ENCODE assay signal across 23 cellular contexts in genomic region chr2:14554829-14555580, GRCh38.
"Had no signal": no experiment of that assay in that cellular context is flagged by ENCODE, and none has a peak within 500 bp of the region (broad histone marks: within the 10 kb centered on the region; RNA-seq: fewer than 3 reads in every experiment).

No MANE protein-coding gene starts in this region.

- H3K27me3 Mint-ChIP-seq: activated CD4-positive, alpha-beta memory T cell treated with anti-CD3 and anti-CD28 coated beads, Interleukin-2, amount 10 ng/mL, durations not matched to agents 7 days and 5 days; activated T-cell treated with anti-CD3 and anti-CD28 coated beads, Interleukin-2, amount 50 U/mL, for 24 hours; dendritic cell treated with granulocyte-macrophage colony-stimulating factor and Interleukin-4, amounts not matched to agents 40 ng/mL and 50 ng/mL, for 4 days; stimulated activated memory B cell treated with anti-CD40 and anti-IgM and Interleukin-4, amounts not matched to agents 10 μg/mL and 1 μg/mL and 100 μg/mL, for 72 hours; T-cell had no signal

- H3K27me3 ChIP-seq: adrenal gland, breast epithelium, gastrocnemius medialis, ovary, spleen, testis had no signal

- H3K36me3 ChIP-seq: adrenal gland, breast epithelium, gastrocnemius medialis, ovary, spleen had no signal

- H3K36me3 Mint-ChIP-seq: activated naive CD4-positive, alpha-beta T cell treated with anti-CD3 and anti-CD28 coated beads, Interleukin-2, amount 50 U/mL, for 72 hours; naive thymus-derived CD8-positive, alpha-beta T cell; stimulated activated memory B cell treated with anti-CD40 and anti-IgM and Interleukin-4, amounts not matched to agents 10 μg/mL and 1 μg/mL and 100 μg/mL, for 72 hours; T-cell had no signal

- H3K9me3 Mint-ChIP-seq: stimulated activated memory B cell treated with anti-CD40 and anti-IgM and Interleukin-4, amounts not matched to agents 10 μg/mL and 1 μg/mL and 100 μg/mL, for 72 hours had no signal

- H3K9me3 ChIP-seq: adrenal gland, breast epithelium, gastrocnemius medialis, ovary, spleen, testis had no signal

- H3K27ac Mint-ChIP-seq: activated CD4-positive, alpha-beta memory T cell treated with anti-CD3 and anti-CD28 coated beads, Interleukin-2, amount 10 ng/mL, durations not matched to agents 7 days and 5 days; activated naive CD4-positive, alpha-beta T cell treated with anti-CD3 and anti-CD28 coated beads, Interleukin-2, amount 50 U/mL, for 72 hours; activated T-cell treated with anti-CD3 and anti-CD28 coated beads, Interleukin-2, amount 50 U/mL, for 24 hours; dendritic cell treated with granulocyte-macrophage colony-stimulating factor and Interleukin-4, amounts not matched to agents 40 ng/mL and 50 ng/mL, for 4 days; naive thymus-derived CD8-positive, alpha-beta T cell; stimulated activated memory B cell treated with anti-CD40 and anti-IgM and Interleukin-4, amounts not matched to agents 10 μg/mL and 1 μg/mL and 100 μg/mL, for 72 hours; T-cell had no signal

- DNase-seq: activated CD4-positive, alpha-beta memory T cell treated with anti-CD3 and anti-CD28 coated beads, Interleukin-2, amount 10 ng/mL, durations not matched to agents 7 days and 5 days; activated CD4-positive, alpha-beta T cell treated with anti-CD3 and anti-CD28 coated beads for 48 hours; activated CD4-positive, CD25-positive, alpha-beta regulatory T cell; activated effector memory CD4-positive, alpha-beta T cell treated with Interleukin-2 at 50 U/mL for 16 hours; activated T-cell treated with anti-CD3 and anti-CD28 coated beads, Interleukin-2, amount 50 U/mL, for 24 hours; adrenal gland; cerebellar nuclear complex; effector CD8-positive, alpha-beta T cell; gastrocnemius medialis; head of caudate nucleus; left ventricle myocardium superior; naive thymus-derived CD8-positive, alpha-beta T cell; ovary; spleen; stimulated activated CD4-positive, alpha-beta T cell treated with anti-CD3 and anti-CD28 coated beads, Interleukin-4, amount 100 ng/mL, for 4 hours; T-cell; testis had no signal

- ATAC-seq: activated naive CD4-positive, alpha-beta T cell treated with anti-CD3 and anti-CD28 coated beads, Interleukin-2, amount 50 U/mL, for 72 hours; gastrocnemius medialis; left ventricle myocardium superior; naive thymus-derived CD8-positive, alpha-beta T cell; sciatic nerve; SK-N-SH treated with all-trans-retinoic acid at 6 μM for 48 hours; stimulated activated memory B cell treated with anti-CD40 and anti-IgM and Interleukin-4, amounts not matched to agents 10 μg/mL and 1 μg/mL and 100 μg/mL, for 72 hours; T-cell had no signal

- H3K4me3 ChIP-seq: adrenal gland, breast epithelium, gastrocnemius medialis, ovary, spleen, testis had no signal

- H3K4me3 Mint-ChIP-seq: activated CD4-positive, alpha-beta memory T cell treated with anti-CD3 and anti-CD28 coated beads, Interleukin-2, amount 10 ng/mL, durations not matched to agents 7 days and 5 days; activated T-cell treated with anti-CD3 and anti-CD28 coated beads, Interleukin-2, amount 50 U/mL, for 24 hours; dendritic cell treated with granulocyte-macrophage colony-stimulating factor and Interleukin-4, amounts not matched to agents 40 ng/mL and 50 ng/mL, for 4 days; naive thymus-derived CD8-positive, alpha-beta T cell; stimulated activated memory B cell treated with anti-CD40 and anti-IgM and Interleukin-4, amounts not matched to agents 10 μg/mL and 1 μg/mL and 100 μg/mL, for 72 hours; T-cell had no signal

- H3K27ac ChIP-seq: adrenal gland, breast epithelium, gastrocnemius medialis, ovary, spleen, testis had no signal

- H3K4me1 ChIP-seq: adrenal gland, breast epithelium, gastrocnemius medialis, spleen had no signal

- H3K4me1 Mint-ChIP-seq: activated CD4-positive, alpha-beta memory T cell treated with anti-CD3 and anti-CD28 coated beads, Interleukin-2, amount 10 ng/mL, durations not matched to agents 7 days and 5 days; naive thymus-derived CD8-positive, alpha-beta T cell; stimulated activated memory B cell treated with anti-CD40 and anti-IgM and Interleukin-4, amounts not matched to agents 10 μg/mL and 1 μg/mL and 100 μg/mL, for 72 hours; T-cell had no signal
